ENCODE assay signal across 1 cellular context in the genomic region with DNA sequence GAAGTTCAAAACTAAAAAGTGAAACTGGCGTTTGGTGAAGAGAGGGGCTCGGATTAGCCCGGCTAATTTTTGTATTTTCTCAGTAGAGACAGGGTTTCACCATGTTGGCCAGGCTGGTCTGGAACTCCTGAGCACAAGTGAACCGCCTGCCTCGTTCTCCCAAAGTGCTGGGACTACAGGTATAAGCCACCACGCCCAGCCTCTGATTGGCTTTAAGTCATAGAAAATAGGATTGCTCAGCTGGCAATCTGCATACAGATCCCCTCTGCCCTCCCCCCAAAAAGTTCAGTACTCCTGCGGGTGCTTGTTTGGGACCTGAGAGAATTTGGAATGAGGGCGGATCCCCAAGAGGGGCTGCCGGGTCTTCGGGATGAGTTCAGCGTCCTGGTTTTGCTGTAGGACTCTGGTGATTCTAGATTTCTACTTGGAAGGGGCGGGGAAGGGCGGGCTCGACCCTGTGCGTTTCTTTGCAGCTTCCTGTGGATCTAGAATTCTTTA.
TF ChIP-seq lines count a peak whose summit lies in the region.

No MANE protein-coding gene starts in this region.

TF ChIP-seq in liver, 16 proteins besides CTCF, POLR2A, EP300 and RAD21 (continued from another document):
- TF ChIP-seq ATF3 (IDR thresholded peaks at IDR 0.05) (no peak), NR2F2 (IDR thresholded peaks at IDR 0.05) (no peak), FOXA1 (IDR thresholded peaks at IDR 0.05) (no peak), EGR1 (IDR thresholded peaks at IDR 0.05; ENCODE audit: low read depth in 2 of 2) (no peak), MAX (IDR thresholded peaks at IDR 0.05) (no peak), RXRA (IDR thresholded peaks at IDR 0.05) (no peak)
